ENCODE assay signal across 15 cellular contexts in genomic region chr1:165763442-165763841, GRCh38.
"Had no signal": no experiment of that assay in that cellular context is flagged by ENCODE, and none has a peak within 500 bp of the region (broad histone marks: within the 10 kb centered on the region; RNA-seq: fewer than 3 reads in every experiment).

No MANE protein-coding gene starts in this region.

- ATAC-seq: effector memory CD8-positive, alpha-beta T cell; right lobe of liver had no signal

- H3K36me3 ChIP-seq: prostate gland had no signal

- H3K4me3 ChIP-seq: hepatocyte, left ventricle myocardium inferior, prostate gland, right lobe of liver, SJSA1, thyroid gland had no signal

- H3K27ac Mint-ChIP-seq: activated CD4-positive, alpha-beta T cell treated with anti-CD3 and anti-CD28 coated beads, Interleukin-2, amount 10 ng/mL, durations not matched to agents 7 days and 5 days; memory B cell; nephron had no signal

- H3K9me3 Mint-ChIP-seq: activated CD4-positive, alpha-beta T cell treated with anti-CD3 and anti-CD28 coated beads, Interleukin-2, amount 10 ng/mL, durations not matched to agents 7 days and 5 days; effector memory CD8-positive, alpha-beta T cell; memory B cell; nephron had no signal

- H3K4me1 ChIP-seq: prostate gland had no signal

- H3K27me3 ChIP-seq: brain microvascular endothelial cell, hepatocyte, right lobe of liver, SJSA1, thyroid gland had no signal

- H3K4me3 Mint-ChIP-seq: activated CD4-positive, alpha-beta T cell treated with anti-CD3 and anti-CD28 coated beads, Interleukin-2, amount 10 ng/mL, durations not matched to agents 7 days and 5 days; memory B cell; nephron had no signal

- H3K27ac ChIP-seq: brain microvascular endothelial cell, epithelial cell of prostate, hepatocyte, left ventricle myocardium inferior, prostate gland, right lobe of liver, SJSA1, thyroid gland had no signal

- DNase-seq: activated CD4-positive, alpha-beta T cell treated with anti-CD3 and anti-CD28 coated beads, Interleukin-2, amount 10 ng/mL, durations not matched to agents 7 days and 5 days; brain microvascular endothelial cell; effector memory CD8-positive, alpha-beta T cell; kidney; left ventricle myocardium inferior; occipital lobe; right lobe of liver; T-helper 9 cell; thyroid gland had no signal

- H3K27me3 Mint-ChIP-seq: activated CD4-positive, alpha-beta T cell treated with anti-CD3 and anti-CD28 coated beads, Interleukin-2, amount 10 ng/mL, durations not matched to agents 7 days and 5 days; effector memory CD8-positive, alpha-beta T cell; memory B cell had no signal

- H3K9me3 ChIP-seq: left ventricle myocardium inferior, prostate gland, right lobe of liver, SJSA1, thyroid gland had no signal
